14 cellular contexts compared by ENCODE assay signal in genomic region chr5:57845025-57845424, GRCh38.
"Had no signal": no experiment of that assay in that cellular context is flagged by ENCODE, and none has a peak within 500 bp of the region (broad histone marks: within the 10 kb centered on the region; RNA-seq: fewer than 3 reads in every experiment).

No MANE protein-coding gene starts in this region.

- H3K27me3 ChIP-seq: ascending aorta, foreskin keratinocyte had no signal

- H3K4me3 ChIP-seq: ascending aorta had no signal

- H3K27ac ChIP-seq: ascending aorta, epithelial cell of prostate, foreskin keratinocyte had no signal

- ATAC-seq: activated T-cell treated with anti-CD3 and anti-CD28 coated beads, Interleukin-2, amount 50 U/mL, for 4 hours; foreskin keratinocyte; natural killer cell treated with Interleukin-12 subunit alpha and Interleukin-12 subunit beta and Interleukin-15 and Interleukin-18, amount 100 ng/mL, for 72 hours had no signal

- DNase-seq: activated CD4-positive, alpha-beta T cell treated with anti-CD3 and anti-CD28 coated beads, Interleukin-2, amount 50 U/mL, for 1 hour; activated CD4-positive, CD25-positive, alpha-beta regulatory T cell treated with anti-CD3 and anti-CD28 coated beads, Interleukin-2, amount 50 U/mL, for 72 hours; activated CD8-positive, alpha-beta memory T cell treated with anti-CD3 and anti-CD28 coated beads, Interleukin-2, amount 50 U/mL, for 4 hours; activated naive CD4-positive, alpha-beta T cell treated with anti-CD3 and anti-CD28 coated beads, Interleukin-2, amount 10 ng/mL, durations not matched to agents 7 days and 5 days; activated T-cell treated with anti-CD3 and anti-CD28 coated beads, Interleukin-2, amount 50 U/mL, for 4 hours; effector CD8-positive, alpha-beta T cell; foreskin keratinocyte; glutamatergic neuron; nucleus accumbens; posterior cingulate gyrus; stimulated activated naive CD4-positive, alpha-beta T cell had no signal

- H3K9me3 ChIP-seq: ascending aorta had no signal

- H3K36me3 ChIP-seq: ascending aorta had no signal
